Comparison of ENCODE assay signal across 18 cellular contexts in the genomic region with DNA sequence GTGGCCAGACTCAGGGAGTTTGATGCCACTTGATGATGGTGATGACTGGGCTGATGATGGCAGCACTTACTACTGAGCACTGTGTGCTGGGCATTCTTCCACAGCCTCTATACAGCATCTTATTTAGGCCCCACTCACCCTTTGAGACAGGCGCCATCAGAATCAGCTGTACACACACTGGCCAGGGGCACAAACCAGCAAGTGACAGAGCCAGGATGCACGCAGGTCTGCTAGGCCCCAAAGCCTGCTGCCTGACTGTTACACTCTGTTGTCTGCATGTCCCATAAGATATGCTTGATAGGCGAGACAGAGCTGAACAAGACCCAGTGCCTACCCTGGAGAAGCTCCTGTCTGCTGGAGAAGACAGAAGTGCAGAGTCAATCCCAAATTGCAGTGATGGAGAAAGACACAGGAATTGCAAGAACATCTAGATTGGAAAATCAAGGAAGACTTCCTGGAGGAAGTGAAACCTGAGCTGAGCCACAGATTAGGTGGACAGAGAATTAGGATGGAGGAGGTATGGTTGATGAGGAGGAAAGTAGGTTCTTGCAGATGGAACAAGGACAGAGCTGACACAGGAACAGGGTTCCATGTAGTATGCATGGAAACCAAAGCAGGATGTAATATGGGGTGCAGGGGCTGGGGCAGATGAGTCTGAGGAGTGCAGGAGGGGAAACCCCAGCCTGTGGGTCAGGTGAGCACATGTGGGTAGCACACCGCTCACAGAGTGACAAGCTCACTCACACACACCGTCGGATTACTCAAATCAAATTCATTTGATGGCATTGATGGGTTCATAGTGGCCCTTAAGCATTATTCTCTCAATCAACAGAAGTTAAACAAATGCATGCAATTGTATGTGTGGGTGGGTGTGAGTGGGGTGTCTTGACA.
DNase-seq lines count a peak whose midpoint lies in the region; ATAC-seq, FAIRE-seq and TF ChIP-seq lines count a peak whose summit lies in the region.
"Had no signal": no experiment of that assay in that cellular context is flagged by ENCODE, and none has a peak within 500 bp of the region (broad histone marks: within the 10 kb centered on the region; RNA-seq: fewer than 3 reads in every experiment).

No MANE protein-coding gene starts in this region.

- no peak for TF ChIP-seq POLR2A in GM12891 (IDR thresholded peaks at IDR 0.05; ENCODE audit: low read depth, low read length)

- FAIRE-seq in GM12891 (lab: Jason Lieb, UNC) = no peak

- H3K9me3 ChIP-seq in colonic mucosa = no peaks in the 10 kb centered on the region

- H3K4me3 ChIP-seq in colonic mucosa = no peak overlapping the region
- H3K4me3 ChIP-seq: PC-9 had no signal

- no peak overlapping the region for H3K27ac ChIP-seq in colonic mucosa
- H3K27ac ChIP-seq: PC-9 had no signal

- no peak overlapping the region for H3K9ac ChIP-seq in colonic mucosa (ENCODE audit: low read depth in 2 of 2, low read length in 2 of 2)

- CTCF ChIA-PET in activated naive CD4-positive, alpha-beta T cell treated with anti-CD3 and anti-CD28 coated beads for 36 hours (lab: Charles Lee) = interaction anchor here (0.9 kb wide), 1 partner anchor 183 kb away, joined by 3 read pairs; no protein-coding TSS in a partner anchor

- H3K36me3 ChIP-seq in colonic mucosa = no peaks in the 10 kb centered on the region

- H3K4me1 Mint-ChIP-seq in activated naive CD4-positive, alpha-beta T cell treated with anti-CD3 and anti-CD28 coated beads for 36 hours (ENCODE audit: low read depth) = peaks cover 5% of the 10 kb centered on the region
- peaks cover 9% of the 10 kb centered on the region for H3K4me1 Mint-ChIP-seq in activated T-helper 17 cell treated with anti-CD3 and anti-CD28 coated beads, Interleukin-2, amount 50 U/mL, for 72 hours
- peaks cover 36% of the 10 kb centered on the region for H3K4me1 Mint-ChIP-seq in osteocyte (ENCODE audit: unreplicated experiment)
- H3K4me1 Mint-ChIP-seq: B cell; CD4-positive, alpha-beta memory T cell had no signal

- no peak overlapping the region for H3K27ac Mint-ChIP-seq in activated naive CD4-positive, alpha-beta T cell treated with anti-CD3 and anti-CD28 coated beads for 36 hours
- H3K27ac Mint-ChIP-seq in activated T-helper 17 cell treated with anti-CD3 and anti-CD28 coated beads, Interleukin-2, amount 50 U/mL, for 72 hours = no peak overlapping the region
- H3K27ac Mint-ChIP-seq in osteocyte (ENCODE audit: unreplicated experiment) = no peak overlapping the region
- H3K27ac Mint-ChIP-seq: B cell had no signal

- peak; percentile 84 for ATAC-seq in activated T-helper 17 cell treated with anti-CD3 and anti-CD28 coated beads, Interleukin-2, amount 50 U/mL, for 72 hours (replicated peaks)
- no peak for ATAC-seq in HG03565 (IDR thresholded peaks at IDR 0.05; ENCODE audit: unreplicated experiment)

- no peaks in the 10 kb centered on the region for H3K9me3 Mint-ChIP-seq in activated naive CD4-positive, alpha-beta T cell treated with anti-CD3 and anti-CD28 coated beads for 36 hours
- no peaks in the 10 kb centered on the region for H3K9me3 Mint-ChIP-seq in activated T-helper 17 cell treated with anti-CD3 and anti-CD28 coated beads, Interleukin-2, amount 50 U/mL, for 72 hours
- H3K9me3 Mint-ChIP-seq in osteocyte (ENCODE audit: unreplicated experiment) = no peaks in the 10 kb centered on the region
- H3K9me3 Mint-ChIP-seq: CD4-positive, alpha-beta memory T cell had no signal

- no peaks in the 10 kb centered on the region for H3K4me1 ChIP-seq in colonic mucosa

- no peak for TF ChIP-seq CTCF in osteocyte (IDR thresholded peaks at IDR 0.05)
- no peak for TF ChIP-seq CTCF in colonic mucosa (IDR thresholded peaks at IDR 0.05)

- no peaks in the 10 kb centered on the region for H3K27me3 Mint-ChIP-seq in activated naive CD4-positive, alpha-beta T cell treated with anti-CD3 and anti-CD28 coated beads for 36 hours (ENCODE audit: low read depth)
- H3K27me3 Mint-ChIP-seq in activated T-helper 17 cell treated with anti-CD3 and anti-CD28 coated beads, Interleukin-2, amount 50 U/mL, for 72 hours = no peaks in the 10 kb centered on the region
- H3K27me3 Mint-ChIP-seq in osteocyte (ENCODE audit: unreplicated experiment) = no peaks in the 10 kb centered on the region
- H3K27me3 Mint-ChIP-seq: B cell; CD4-positive, alpha-beta memory T cell had no signal

- peak; percentile 25 for DNase-seq in activated naive CD4-positive, alpha-beta T cell treated with anti-CD3 and anti-CD28 coated beads for 36 hours
- no peak for DNase-seq in activated naive CD4-positive, alpha-beta T cell (lab: John Stamatoyannopoulos, UW)
- no peak for DNase-seq in GM12891 (ENCODE audit: insufficient read length, low spot score)
- peak; percentile 59 for DNase-seq in osteocyte (ENCODE audit: extremely low spot score, unreplicated experiment)
- DNase-seq in colonic mucosa = no peak
- no peak for DNase-seq in glomerular visceral epithelial cell (ENCODE audit: extremely low spot score)
- DNase-seq: CD4-positive, alpha-beta memory T cell; H7; IMR-90; Kasumi-1; MM.1S; NCI-H1092 treated with DMSO at 0.1 percent for 48 hours; NCI-H2227 treated with DMSO at 0.1 percent for 48 hours; NCI-H524; PC-9 had no signal

- intact Hi-C loops in activated naive CD4-positive, alpha-beta T cell treated with anti-CD3 and anti-CD28 coated beads for 36 hours (cut with micrococcal nuclease) = no loop called here
- intact Hi-C loops in colonic mucosa (cut with DNase I) = no loop called here

- H3K36me3 Mint-ChIP-seq in activated naive CD4-positive, alpha-beta T cell treated with anti-CD3 and anti-CD28 coated beads for 36 hours (ENCODE audit: low read depth) = peaks cover 6% of the 10 kb centered on the region
- no peaks in the 10 kb centered on the region for H3K36me3 Mint-ChIP-seq in activated T-helper 17 cell treated with anti-CD3 and anti-CD28 coated beads, Interleukin-2, amount 50 U/mL, for 72 hours (ENCODE audit: low read depth)
- peaks cover 11% of the 10 kb centered on the region for H3K36me3 Mint-ChIP-seq in osteocyte (ENCODE audit: unreplicated experiment)

- H3K27me3 ChIP-seq in colonic mucosa = no peaks in the 10 kb centered on the region

- H3K4me3 Mint-ChIP-seq in activated naive CD4-positive, alpha-beta T cell treated with anti-CD3 and anti-CD28 coated beads for 36 hours = no peak overlapping the region
- no peak overlapping the region for H3K4me3 Mint-ChIP-seq in activated T-helper 17 cell treated with anti-CD3 and anti-CD28 coated beads, Interleukin-2, amount 50 U/mL, for 72 hours
- H3K4me3 Mint-ChIP-seq in osteocyte (ENCODE audit: unreplicated experiment) = no peak overlapping the region
- H3K4me3 Mint-ChIP-seq: B cell; CD4-positive, alpha-beta memory T cell had no signal

TF ChIP-seq in GM12891, 5 proteins besides CTCF, POLR2A, EP300 and RAD21:
- TF ChIP-seq SPI1 (IDR thresholded peaks at IDR 0.05; ENCODE audit: low read depth, low read length) (peak; percentile 72), POU2F2 (IDR thresholded peaks at IDR 0.05; ENCODE audit: low read depth, low read length) (no peak), POLR2AphosphoS5 (IDR thresholded peaks at IDR 0.05; ENCODE audit: low read depth, low read length) (no peak)

Comparison
In these comparisons a context has a peak if more than half of its experiments do, and no peak if none do; other contexts are left out.
1. DNase-seq: peak in activated naive CD4-positive, alpha-beta T cell treated with anti-CD3 and anti-CD28 coated beads for 36 hours (single experiment) and osteocyte (single experiment); none in activated naive CD4-positive, alpha-beta T cell (0 of 4), GM12891 (single experiment), colonic mucosa (single experiment) and glomerular visceral epithelial cell (single experiment).